8 cellular contexts compared by ENCODE assay signal in genomic region chr15:55289573-55290360, GRCh38. TPM values are rescaled to one million over a fixed set of nuclear protein-coding genes. Genes with fewer than 3 reads are reported as not detected.
DNase-seq lines count a peak whose midpoint lies in the region; ATAC-seq lines count a peak whose summit lies in the region.

TSS of gene RAB27A (minus strand) at chr15:55289813. CDS start at chr15:55234934, 54,879 bp downstream.

- H3K9ac ChIP-seq in mucosa of stomach (ENCODE audit: low read length): peak within 1 kb of the TSS; percentile 93

- H3K4me3 ChIP-seq in ACC112 (ENCODE audit: low read depth, low read length): peak within 1 kb of the TSS; percentile 96
- H3K4me3 ChIP-seq in mucosa of stomach (ENCODE audit: low read length): peak within 1 kb of the TSS; percentile 66

- ATAC-seq in GM18519 (IDR thresholded peaks at IDR 0.05; ENCODE audit: low FRiP score, unreplicated experiment) (peak; percentile 52), HG03045 (IDR thresholded peaks at IDR 0.05; ENCODE audit: unreplicated experiment) (peak; percentile 78)

- H3K36me3 ChIP-seq in ACC112 (ENCODE audit: insufficient read depth, low read length) (no peaks in the 10 kb centered on the region), mucosa of stomach (ENCODE audit: control insufficient read depth, insufficient read depth, low read length) (no peaks in the 10 kb centered on the region)

- peaks cover 36% of the 10 kb centered on the region for H3K79me2 ChIP-seq in ACC112 (ENCODE audit: control insufficient read depth, insufficient read depth, low read length, unreplicated experiment)

- DNase-seq in NOMO-1 treated with dmso at 0.1 percent for 144 hours (lab: John Stamatoyannopoulos, UW; ENCODE audit: unreplicated experiment): peak; percentile 74
- peak; percentile 55 for DNase-seq in activated CD8-positive, alpha-beta memory T cell treated with anti-CD3 and anti-CD28 coated beads, Interleukin-2, amount 50 U/mL, for 1 hour (ENCODE audit: extremely low read depth)
- peak; percentile 58 for DNase-seq in stimulated activated CD8-positive, alpha-beta memory T cell treated with anti-CD3 and anti-CD28 coated beads, Interleukin-7, amount 100 ng/mL, for 24 hours (ENCODE audit: low read depth)

- H2AFZ ChIP-seq in ACC112 (ENCODE audit: low read length, unreplicated experiment): peak within 1 kb of the TSS; percentile 92

- H3K9me3 ChIP-seq in mucosa of stomach (ENCODE audit: control insufficient read depth, low read length): no peaks in the 10 kb centered on the region

- H3K27ac ChIP-seq in ACC112 (ENCODE audit: low read depth, low read length): peak within 1 kb of the TSS; percentile 75

- H3K4me1 ChIP-seq in ACC112 (ENCODE audit: control insufficient read depth, insufficient read depth, low read length, unreplicated experiment): no peaks in the 10 kb centered on the region
- H3K4me1 ChIP-seq in mucosa of stomach (ENCODE audit: control insufficient read depth, insufficient read depth, low read length): peaks cover 18% of the 10 kb centered on the region

- H3K27me3 ChIP-seq in ACC112 (ENCODE audit: insufficient read depth, low read length) (no peaks in the 10 kb centered on the region), mucosa of stomach (ENCODE audit: control insufficient read depth, insufficient read depth, low read length) (no peaks in the 10 kb centered on the region)

- in situ Hi-C loops in endometrial microvascular endothelial cells (cut with HindIII; ENCODE audit: inconsistent ontology term, low pct_unique_long_range_greater_than_20kb, low sequenced_read_pairs): no loop called here

RNA-seq across cellular contexts. Expression of gene RAB27A, which starts in this region (rescaled TPM):
- 10.0 TPM for total RNA-seq in endometrial microvascular endothelial cells (ENCODE audit: inconsistent ontology term)

Comparison
In these comparisons a context has a peak if more than half of its experiments do, and no peak if none do; other contexts are left out.
1. Peak in every context shown above with its lines: DNase-seq, ATAC-seq, H3K4me3 ChIP-seq and H3K27ac ChIP-seq.